Comparison of ENCODE assay signal across 8 cellular contexts in the genomic region with DNA sequence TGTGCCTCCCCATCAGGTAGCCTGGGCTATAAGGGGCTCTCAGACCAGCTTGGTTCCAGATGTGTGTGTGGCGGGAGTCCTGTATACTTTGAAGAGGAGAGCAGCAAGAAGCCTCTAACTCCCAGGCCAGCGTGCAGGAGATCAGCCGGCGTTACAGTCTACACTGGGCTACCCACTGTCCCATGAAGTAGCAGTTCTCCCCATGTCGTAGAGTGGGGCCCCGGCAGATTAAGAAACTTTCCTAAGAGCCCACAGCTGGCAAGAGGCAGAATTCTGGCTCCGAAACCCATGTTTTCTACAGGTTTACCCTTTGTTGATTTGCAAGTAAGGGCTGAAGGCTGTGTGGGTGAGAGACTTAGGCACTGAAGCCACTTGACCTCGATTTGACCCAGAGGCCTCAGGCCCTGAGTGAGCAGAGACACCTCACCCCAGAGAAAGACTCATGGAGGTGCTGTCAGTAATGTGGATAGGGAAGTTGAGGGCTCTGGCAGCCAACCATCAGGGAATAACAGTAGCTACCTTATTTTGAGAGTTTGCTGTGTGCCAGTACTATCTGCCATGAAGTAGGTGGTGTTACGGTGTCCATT. TPM values are rescaled to one million over a fixed set of nuclear protein-coding genes. Genes with fewer than 3 reads are reported as not detected.
A peak's percentile ranks its signal among the peaks of the same experiment; 100 is the strongest.
DNase-seq lines count a peak whose midpoint lies in the region; ATAC-seq lines count a peak whose summit lies in the region.

No MANE protein-coding gene starts in this region.

- peaks cover 40% of the 10 kb centered on the region for H3K79me2 ChIP-seq in ACC112 (ENCODE audit: control insufficient read depth, insufficient read depth, low read length, unreplicated experiment)

- ATAC-seq in GM21528 (IDR thresholded peaks at IDR 0.05; ENCODE audit: low FRiP score, unreplicated experiment) = peak; percentile 1
- peak; percentile 18 for ATAC-seq in esophagus mucosa
- peak; percentile 1 for ATAC-seq in sciatic nerve
- no peak for ATAC-seq in GM19397 (IDR thresholded peaks at IDR 0.05; ENCODE audit: unreplicated experiment)
- no peak for ATAC-seq in GM18520 (IDR thresholded peaks at IDR 0.05; ENCODE audit: unreplicated experiment)

- peak overlapping the region; percentile 48 for H2AFZ ChIP-seq in ACC112 (ENCODE audit: low read length, unreplicated experiment)

- peak; percentile 73 for DNase-seq in SKM-1 treated with dmso at 0.1 percent for 144 hours (lab: John Stamatoyannopoulos, UW; ENCODE audit: unreplicated experiment)
- peak; percentile 64 for DNase-seq in sciatic nerve (ENCODE audit: low spot score)
- DNase-seq in NCI-H2107 treated with DMSO at 0.1 percent for 48 hours (lab: John Stamatoyannopoulos, UW; ENCODE audit: unreplicated experiment) = no peak

- H3K27me3 ChIP-seq in ACC112 (ENCODE audit: insufficient read depth, low read length) = no peaks in the 10 kb centered on the region

- peaks cover 35% of the 10 kb centered on the region for H3K4me1 ChIP-seq in ACC112 (ENCODE audit: control insufficient read depth, insufficient read depth, low read length, unreplicated experiment)

- peak overlapping the region; percentile 84 for H3K4me3 ChIP-seq in ACC112 (ENCODE audit: low read depth, low read length)

- H3K27ac ChIP-seq in ACC112 (ENCODE audit: low read depth, low read length) = peak overlapping the region; percentile 67

- intact Hi-C loops in sciatic nerve (cut with DNase I) = loop anchor here (10.0 kb wide), 1 partner anchor 63 kb away; no protein-coding TSS in a partner anchor

- no peaks in the 10 kb centered on the region for H3K36me3 ChIP-seq in ACC112 (ENCODE audit: insufficient read depth, low read length)

RNA-seq across cellular contexts. Expression of a gene that starts 0.9 kb away (rescaled TPM):
- total RNA-seq in esophagus mucosa (50.9 TPM), sciatic nerve (85.3 TPM)

Comparison
In these comparisons a context has a peak if more than half of its experiments do, and no peak if none do; other contexts are left out.
1. ATAC-seq: peak in GM21528 (single experiment), esophagus mucosa (single experiment) and sciatic nerve (single experiment); none in GM19397 (single experiment) and GM18520 (single experiment).